Comparison of ENCODE assay signal across 20 cellular contexts in the genomic region with DNA sequence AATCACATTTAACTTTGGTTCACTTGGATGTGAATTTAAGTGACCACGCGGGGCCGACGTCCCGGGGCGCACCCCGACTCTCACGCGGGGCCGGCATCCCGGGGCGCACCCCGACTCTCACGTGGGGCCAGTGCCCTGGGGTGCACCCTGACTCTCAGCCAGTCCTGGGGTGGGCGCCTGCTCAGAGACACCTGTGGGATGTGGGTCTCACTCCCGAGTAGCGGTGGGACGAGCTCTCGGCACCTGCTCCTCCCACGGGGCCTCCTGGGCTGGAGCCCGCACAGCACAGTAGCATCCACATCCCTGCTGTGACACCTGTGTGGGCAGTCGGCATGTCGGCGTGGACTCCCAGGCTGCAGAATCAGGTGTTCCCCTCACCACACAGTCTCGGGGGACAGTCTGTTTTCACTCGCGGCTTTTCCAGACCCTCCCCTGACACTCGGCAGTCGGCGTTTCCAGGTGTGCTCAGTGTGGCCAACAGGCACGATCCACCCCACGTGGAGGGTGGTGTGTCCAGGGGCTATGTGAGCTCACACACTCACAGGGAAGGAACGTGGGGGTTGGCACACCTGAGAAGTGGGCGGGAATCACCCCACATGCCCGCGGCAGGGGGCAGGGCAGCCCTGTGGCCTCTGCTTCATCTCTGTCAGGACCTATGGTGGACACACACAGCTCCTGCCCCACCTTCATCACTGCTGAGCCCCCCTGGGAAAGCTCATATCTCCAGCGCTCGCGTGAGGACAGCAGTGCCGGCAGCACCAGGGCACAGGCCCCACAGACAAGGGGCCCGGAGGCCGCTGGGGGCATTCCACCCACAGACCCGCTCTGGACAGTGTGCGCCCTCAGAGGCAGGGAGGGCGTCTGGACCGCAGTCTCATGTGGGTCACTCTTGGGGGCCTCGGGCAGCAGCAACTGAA. TPM values are rescaled to one million over a fixed set of nuclear protein-coding genes. Genes with fewer than 3 reads are reported as not detected.
DNase-seq lines count a peak whose midpoint lies in the region; ATAC-seq and TF ChIP-seq lines count a peak whose summit lies in the region.
"Had no signal": no experiment of that assay in that cellular context is flagged by ENCODE, and none has a peak within 500 bp of the region (broad histone marks: within the 10 kb centered on the region; RNA-seq: fewer than 3 reads in every experiment).

No MANE protein-coding gene starts in this region.

- H3K27me3 Mint-ChIP-seq in natural killer cell treated with Interleukin-12 subunit alpha and Interleukin-12 subunit beta and Interleukin-15 and Interleukin-18, amount 100 ng/mL, for 72 hours, result no peaks in the 10 kb centered on the region
- H3K27me3 Mint-ChIP-seq in natural killer cell (ENCODE audit: low read depth in 2 of 2) (no peaks in the 10 kb centered on the region), osteocyte (ENCODE audit: unreplicated experiment) (no peaks in the 10 kb centered on the region)
- H3K27me3 Mint-ChIP-seq in activated CD4-positive, alpha-beta memory T cell treated with anti-CD3 and anti-CD28 coated beads, Interleukin-2, amount 10 ng/mL, durations not matched to agents 7 days and 5 days, result no peaks in the 10 kb centered on the region
- H3K27me3 Mint-ChIP-seq: B cell; CD4-positive, alpha-beta memory T cell had no signal

- DNase-seq in natural killer cell treated with Interleukin-12 subunit alpha and Interleukin-12 subunit beta and Interleukin-15 and Interleukin-18, amount 100 ng/mL, for 72 hours (ENCODE audit: low spot score), result peak; percentile 51
- DNase-seq in natural killer cell, result no peak
- DNase-seq in RWPE2 (ENCODE audit: low spot score), result peak; percentile 64
- no peak for DNase-seq in osteocyte (ENCODE audit: extremely low spot score, unreplicated experiment)
- DNase-seq in activated CD4-positive, alpha-beta memory T cell treated with anti-CD3 and anti-CD28 coated beads, Interleukin-2, amount 10 ng/mL, durations not matched to agents 7 days and 5 days, result no peak
- DNase-seq in NAMALWA (ENCODE audit: low spot score), result no peak
- DNase-seq: Caco-2; CD4-positive, alpha-beta memory T cell; DMS 273 treated with DMSO at 0.1 percent for 48 hours; H7; NCI-H1105 treated with DMSO at 0.1 percent for 48 hours; NCI-H2029 treated with DMSO at 0.1 percent for 48 hours; NCI-H2171; NCI-H524 treated with DMSO at 0.1 percent for 48 hours; NCI-H82; Peyer's patch had no signal

- POLR2A ChIA-PET in activated CD4-positive, alpha-beta memory T cell treated with anti-CD3 and anti-CD28 coated beads, Interleukin-2, amount 10 ng/mL, durations not matched to agents 7 days and 5 days (lab: Charles Lee), result no interaction called here

- no peaks in the 10 kb centered on the region for H3K27me3 ChIP-seq in RWPE2 (ENCODE audit: insufficient read depth, poor library complexity, severe bottlenecking)
- H3K27me3 ChIP-seq: Peyer's patch had no signal

- H3K9me3 ChIP-seq in RWPE2 (ENCODE audit: severe bottlenecking), result no peaks in the 10 kb centered on the region
- H3K9me3 ChIP-seq: Caco-2, Peyer's patch had no signal

- TF ChIP-seq CTCF in natural killer cell (IDR thresholded peaks at IDR 0.05) (no peak), RWPE2 (IDR thresholded peaks at IDR 0.05; ENCODE audit: poor library complexity, severe bottlenecking) (no peak), osteocyte (IDR thresholded peaks at IDR 0.05) (no peak)

- H3K4me1 Mint-ChIP-seq in natural killer cell treated with Interleukin-12 subunit alpha and Interleukin-12 subunit beta and Interleukin-15 and Interleukin-18, amount 100 ng/mL, for 72 hours (ENCODE audit: low read depth in 2 of 2), result peaks cover 0 to 4% of the 10 kb centered on the region in 2 donors
- H3K4me1 Mint-ChIP-seq in natural killer cell (no peaks in the 10 kb centered on the region), osteocyte (ENCODE audit: unreplicated experiment) (peaks cover 32% of the 10 kb centered on the region)
- H3K4me1 Mint-ChIP-seq in activated CD4-positive, alpha-beta memory T cell treated with anti-CD3 and anti-CD28 coated beads, Interleukin-2, amount 10 ng/mL, durations not matched to agents 7 days and 5 days, result no peaks in the 10 kb centered on the region

- H3K9me3 Mint-ChIP-seq in natural killer cell treated with Interleukin-12 subunit alpha and Interleukin-12 subunit beta and Interleukin-15 and Interleukin-18, amount 100 ng/mL, for 72 hours, result peaks cover 4% of the 10 kb centered on the region
- H3K9me3 Mint-ChIP-seq in natural killer cell (no peaks in the 10 kb centered on the region), osteocyte (ENCODE audit: unreplicated experiment) (peaks cover 4% of the 10 kb centered on the region)
- H3K9me3 Mint-ChIP-seq in activated CD4-positive, alpha-beta memory T cell treated with anti-CD3 and anti-CD28 coated beads, Interleukin-2, amount 10 ng/mL, durations not matched to agents 7 days and 5 days, result peaks cover 7% of the 10 kb centered on the region

- CTCF ChIA-PET in activated CD4-positive, alpha-beta memory T cell treated with anti-CD3 and anti-CD28 coated beads, Interleukin-2, amount 10 ng/mL, durations not matched to agents 7 days and 5 days (lab: Charles Lee), result no interaction called here

- no peak overlapping the region for H3K4me3 Mint-ChIP-seq in natural killer cell treated with Interleukin-12 subunit alpha and Interleukin-12 subunit beta and Interleukin-15 and Interleukin-18, amount 100 ng/mL, for 72 hours
- H3K4me3 Mint-ChIP-seq in natural killer cell (no peak overlapping the region), osteocyte (ENCODE audit: unreplicated experiment) (no peak overlapping the region)
- H3K4me3 Mint-ChIP-seq in activated CD4-positive, alpha-beta memory T cell treated with anti-CD3 and anti-CD28 coated beads, Interleukin-2, amount 10 ng/mL, durations not matched to agents 7 days and 5 days, result no peak overlapping the region
- H3K4me3 Mint-ChIP-seq: B cell; CD4-positive, alpha-beta memory T cell had no signal

- no peaks in the 10 kb centered on the region for H3K4me1 ChIP-seq in RWPE2 (ENCODE audit: insufficient read depth, poor library complexity, severe bottlenecking)
- H3K4me1 ChIP-seq: A549, Caco-2, Peyer's patch had no signal

- ATAC-seq in natural killer cell treated with Interleukin-12 subunit alpha and Interleukin-12 subunit beta and Interleukin-15 and Interleukin-18, amount 100 ng/mL, for 72 hours, result peak in 1 of 2 donors; percentile 36
- no peak for ATAC-seq in natural killer cell
- no peak for ATAC-seq in RWPE2 (ENCODE audit: low read depth)
- ATAC-seq in HG02973 (IDR thresholded peaks at IDR 0.05; ENCODE audit: unreplicated experiment), result no peak
- ATAC-seq: A549 had no signal

- no peak overlapping the region for H3K4me3 ChIP-seq in RWPE2 (ENCODE audit: severe bottlenecking)
- H3K4me3 ChIP-seq: A549, Peyer's patch had no signal

- peaks cover 6% of the 10 kb centered on the region for H3K36me3 Mint-ChIP-seq in natural killer cell treated with Interleukin-12 subunit alpha and Interleukin-12 subunit beta and Interleukin-15 and Interleukin-18, amount 100 ng/mL, for 72 hours
- no peaks in the 10 kb centered on the region for H3K36me3 Mint-ChIP-seq in natural killer cell
- H3K36me3 Mint-ChIP-seq in osteocyte (ENCODE audit: unreplicated experiment), result peaks cover 21% of the 10 kb centered on the region
- peaks cover 13% of the 10 kb centered on the region for H3K36me3 Mint-ChIP-seq in activated CD4-positive, alpha-beta memory T cell treated with anti-CD3 and anti-CD28 coated beads, Interleukin-2, amount 10 ng/mL, durations not matched to agents 7 days and 5 days (ENCODE audit: low read depth)

- no peaks in the 10 kb centered on the region for H3K36me3 ChIP-seq in RWPE2 (ENCODE audit: low read depth)

- intact Hi-C loops in natural killer cell (cut with micrococcal nuclease), result no loop called here

- H3K27ac Mint-ChIP-seq in natural killer cell treated with Interleukin-12 subunit alpha and Interleukin-12 subunit beta and Interleukin-15 and Interleukin-18, amount 100 ng/mL, for 72 hours, result no peak overlapping the region
- H3K27ac Mint-ChIP-seq in natural killer cell (no peak overlapping the region), osteocyte (ENCODE audit: unreplicated experiment) (peak overlapping the region; percentile 88)
- no peak overlapping the region for H3K27ac Mint-ChIP-seq in activated CD4-positive, alpha-beta memory T cell treated with anti-CD3 and anti-CD28 coated beads, Interleukin-2, amount 10 ng/mL, durations not matched to agents 7 days and 5 days
- H3K27ac Mint-ChIP-seq: B cell; CD4-positive, alpha-beta memory T cell had no signal

- H3K27ac ChIP-seq in RWPE2 (ENCODE audit: poor library complexity, severe bottlenecking), result no peak overlapping the region
- H3K27ac ChIP-seq: A549, KMS-11 had no signal

RNA-seq across cellular contexts. Expression of a gene that starts 51.8 kb away (rescaled TPM):
- total RNA-seq in natural killer cell treated with Interleukin-12 subunit alpha and Interleukin-12 subunit beta and Interleukin-15 and Interleukin-18, amount 100 ng/mL, for 72 hours, result 10 to 100 TPM; 17.1 to 21.0 TPM
- 10 to 100 TPM; 28.2 to 42.2 (median 41.2) TPM for total RNA-seq in natural killer cell
- 24.6 and 27.4 TPM in 2 replicates for total RNA-seq in osteocyte
- total RNA-seq in activated CD4-positive, alpha-beta memory T cell treated with anti-CD3 and anti-CD28 coated beads, Interleukin-2, amount 10 ng/mL, durations not matched to agents 7 days and 5 days, result 10 to 100 TPM; 21.3 to 22.6 TPM

Comparison
In these comparisons a context has a peak if more than half of its experiments do, and no peak if none do; other contexts are left out.
1. DNase-seq: peak in natural killer cell treated with Interleukin-12 subunit alpha and Interleukin-12 subunit beta and Interleukin-15 and Interleukin-18, amount 100 ng/mL, for 72 hours (single experiment) and RWPE2 (single experiment); none in natural killer cell (single experiment), osteocyte (single experiment), activated CD4-positive, alpha-beta memory T cell treated with anti-CD3 and anti-CD28 coated beads, Interleukin-2, amount 10 ng/mL, durations not matched to agents 7 days and 5 days (single experiment) and NAMALWA (single experiment).